In genomic region chr2:11344342-11344955, GRCh38 we compare ENCODE assay signal across 8 cellular contexts. TPM values are rescaled to one million over a fixed set of nuclear protein-coding genes. Genes with fewer than 3 reads are reported as not detected.
DNase-seq lines count a peak whose midpoint lies in the region; ATAC-seq and TF ChIP-seq lines count a peak whose summit lies in the region.

Gene ROCK2, minus strand, starts transcription at chr2:11344636. Its CDS starts 500 bp downstream, at chr2:11344136.

- H3K4me1 Mint-ChIP-seq in activated CD4-positive, alpha-beta T cell treated with anti-CD3 and anti-CD28 coated beads, Interleukin-2, amount 10 ng/mL, durations not matched to agents 24 days and 14 days: peaks cover 16% of the 10 kb centered on the region

- no peaks in the 10 kb centered on the region for H3K9me3 Mint-ChIP-seq in activated CD4-positive, alpha-beta T cell treated with anti-CD3 and anti-CD28 coated beads, Interleukin-2, amount 10 ng/mL, durations not matched to agents 24 days and 14 days

- H3K36me3 ChIP-seq in left lung: no peaks in the 10 kb centered on the region

- H3K4me1 ChIP-seq in left lung: peaks cover 6 to 57% of the 10 kb centered on the region in 2 donors

- H3K4me3 Mint-ChIP-seq in activated CD4-positive, alpha-beta T cell treated with anti-CD3 and anti-CD28 coated beads, Interleukin-2, amount 10 ng/mL, durations not matched to agents 24 days and 14 days: peak within 1 kb of the TSS; percentile 99

- H3K27ac ChIP-seq in left lung: peak within 1 kb of the TSS; percentile 97 to 98

- peak within 1 kb of the TSS; percentile 93 for H3K27ac Mint-ChIP-seq in activated CD4-positive, alpha-beta T cell treated with anti-CD3 and anti-CD28 coated beads, Interleukin-2, amount 10 ng/mL, durations not matched to agents 24 days and 14 days

- H3K27me3 ChIP-seq in left lung: no peaks in the 10 kb centered on the region

- DNase-seq in AG10803 (ENCODE audit: low read depth) (peak; percentile 84), NCI-H510A treated with DMSO at 0.1 percent for 48 hours (lab: John Stamatoyannopoulos, UW) (peak; percentile 78), dedifferentiated amniotic fluid mesenchymal stem cell (ENCODE audit: extremely low spot score) (peak; percentile 71), left lung (peak; percentile 90 to 96)
- DNase-seq in activated CD4-positive, alpha-beta T cell treated with anti-CD3 and anti-CD28 coated beads, Interleukin-2, amount 10 ng/mL, durations not matched to agents 24 days and 14 days: peak; percentile 92
- peak; percentile 75 for DNase-seq in stimulated activated CD4-positive, alpha-beta T cell treated with anti-CD3 and anti-CD28 coated beads, Interleukin-4, amount 100 ng/mL, for 1 hour

- ATAC-seq in GM19025 (IDR thresholded peaks at IDR 0.05; ENCODE audit: low read depth, unreplicated experiment): peak; percentile 66
- peak; percentile 64 for ATAC-seq in HG03280 (IDR thresholded peaks at IDR 0.05; ENCODE audit: unreplicated experiment)
- peak; percentile 82 for ATAC-seq in left lung

- H3K4me3 ChIP-seq in AG10803 (ENCODE audit: low read length): peak within 1 kb of the TSS; percentile 78
- H3K4me3 ChIP-seq in left lung: peak within 1 kb of the TSS; percentile 88 to 93

- peaks cover 13% of the 10 kb centered on the region for H3K27me3 Mint-ChIP-seq in activated CD4-positive, alpha-beta T cell treated with anti-CD3 and anti-CD28 coated beads, Interleukin-2, amount 10 ng/mL, durations not matched to agents 24 days and 14 days

- TF ChIP-seq CTCF in AG10803 (conservative IDR thresholded peaks at IDR 0.05; ENCODE audit: low read length): no peak
- no peak for TF ChIP-seq CTCF in left lung (IDR thresholded peaks at IDR 0.05)

- no peaks in the 10 kb centered on the region for H3K9me3 ChIP-seq in left lung

- peaks cover 2% of the 10 kb centered on the region for H3K36me3 Mint-ChIP-seq in activated CD4-positive, alpha-beta T cell treated with anti-CD3 and anti-CD28 coated beads, Interleukin-2, amount 10 ng/mL, durations not matched to agents 24 days and 14 days (ENCODE audit: low read depth)

- intact Hi-C loops in activated CD4-positive, alpha-beta T cell treated with anti-CD3 and anti-CD28 coated beads, Interleukin-2, amount 10 ng/mL, durations not matched to agents 24 days and 14 days (cut with micrococcal nuclease): loop anchor here (1.0 to 10.0 kb wide), 6 partner anchors 110 to 530 kb away; partner anchors contain the start of genes E2F6, PDIA6 and SLC66A3
- intact Hi-C loops in left lung (cut with DNase I): no loop called here

RNA-seq across cellular contexts. Expression of gene ROCK2, which starts in this region (rescaled TPM):
- total RNA-seq in activated CD4-positive, alpha-beta T cell treated with anti-CD3 and anti-CD28 coated beads, Interleukin-2, amount 10 ng/mL, durations not matched to agents 24 days and 14 days: 18.4 and 24.4 TPM in 2 replicates
- 10 to 100 TPM; 49.4 to 59.0 TPM for total RNA-seq in left lung

Comparison
In these comparisons a context has a peak if more than half of its experiments do, and no peak if none do; other contexts are left out.
1. Peak in every context shown above with its lines: DNase-seq, ATAC-seq, H3K4me3 ChIP-seq and H3K27ac ChIP-seq.